ENCODE assay signal across 31 cellular contexts in genomic region chr10:4615042-4615441, GRCh38.
A peak's percentile ranks its signal among the peaks of the same experiment; 100 is the strongest.
DNase-seq lines count a peak whose midpoint lies in the region; ATAC-seq, FAIRE-seq and TF ChIP-seq lines count a peak whose summit lies in the region.
"Had no signal": no experiment of that assay in that cellular context is flagged by ENCODE, and none has a peak within 500 bp of the region (broad histone marks: within the 10 kb centered on the region; RNA-seq: fewer than 3 reads in every experiment).

No MANE protein-coding gene starts in this region.

- intact Hi-C loops in tibial artery (cut with DNase I; ENCODE audit: low total_unique reads) = no loop called here

- H3K4me3 ChIP-seq in HEK293 (ENCODE audit: low read depth, low read length) (no peak overlapping the region), tibial artery (no peak overlapping the region)
- H3K4me3 ChIP-seq: A549; BLaER1; BLaER1 treated with 17β-estradiol and CSF1 and Interleukin-3, amounts not matched to agents 10 nM and 100 nM had no signal

- FAIRE-seq in islet of Langerhans (lab: Jason Lieb, UNC) = peak; percentile 49
- FAIRE-seq: A204.1, A549, D721Med had no signal

- H3K36me3 ChIP-seq in HEK293 (ENCODE audit: control insufficient read depth in 2 of 2, insufficient read depth in 1 of 2, low read length in 2 of 2) = no peaks in the 10 kb centered on the region
- no peaks in the 10 kb centered on the region for H3K36me3 ChIP-seq in tibial artery
- H3K36me3 ChIP-seq: BE2C; BLaER1; BLaER1 treated with 17β-estradiol and CSF1 and Interleukin-3, amounts not matched to agents 10 nM and 100 nM had no signal

- H3K9me3 ChIP-seq in HEK293 (ENCODE audit: control insufficient read depth, insufficient read depth, low read depth, low read length) = no peaks in the 10 kb centered on the region; the same call in 1 of the 2 replicates
- peaks cover 0 to 8% (median 0%) of the 10 kb centered on the region in 3 donors for H3K9me3 ChIP-seq in tibial artery
- H3K9me3 ChIP-seq: A549, BE2C, Caco-2 had no signal

- POLR2A ChIA-PET in HEK293 (lab: Yijun Ruan, JAX) = no interaction called here

- CTCF ChIA-PET in HEK293 (lab: Yijun Ruan, JAX) = interaction anchor here (0.6 kb wide), 1 partner anchor 15 kb away, joined by 3 read pairs; no protein-coding TSS in a partner anchor

- H3K4me1 ChIP-seq in HEK293 (ENCODE audit: control insufficient read depth, insufficient read depth, low read length) (no peaks in the 10 kb centered on the region), tibial artery (no peaks in the 10 kb centered on the region)
- H3K4me1 ChIP-seq: A549; BE2C; BLaER1; BLaER1 treated with 17β-estradiol and CSF1 and Interleukin-3, amounts not matched to agents 10 nM and 100 nM; Caco-2 had no signal

- H3K27me3 ChIP-seq in tibial artery = no peaks in the 10 kb centered on the region
- H3K27me3 ChIP-seq: BE2C; BLaER1; BLaER1 treated with 17β-estradiol and CSF1 and Interleukin-3, amounts not matched to agents 10 nM and 100 nM had no signal

- no peak for ATAC-seq in GM21717 (IDR thresholded peaks at IDR 0.05; ENCODE audit: unreplicated experiment)
- ATAC-seq: A549; CD8-positive, alpha-beta T cell had no signal

- DNase-seq in tibial artery = no peak
- DNase-seq: 8988T; ACHN; AML-193; BE2C; C1 segment of cervical spinal cord; Caco-2; Calu3; CD4-positive, alpha-beta memory T cell; CD4-positive, alpha-beta T cell; CD4-positive, CD25-positive, alpha-beta regulatory T cell; CD8-positive, alpha-beta memory T cell; CD8-positive, alpha-beta T cell; COR-L47; DMS 273 treated with DMSO at 0.1 percent for 48 hours; DMS153; DMS53; DMS79; DMS79 treated with DMSO at 0.1 percent for 48 hours; DND-41; EL had no signal

- H3K27ac ChIP-seq in HEK293 (ENCODE audit: extremely low read depth, low read depth, low read length) (no peak overlapping the region), tibial artery (no peak overlapping the region)
- H3K27ac ChIP-seq: 22Rv1; A549; BLaER1; BLaER1 treated with 17β-estradiol and CSF1 and Interleukin-3, amounts not matched to agents 10 nM and 100 nM; C4-2B had no signal

- TF ChIP-seq CTCF in HEK293 (tag by site-specific recombination; IDR thresholded peaks at IDR 0.05) (no peak), tibial artery (IDR thresholded peaks at IDR 0.05) (no peak)

TF ChIP-seq in HEK293, 187 proteins besides CTCF, POLR2A, EP300 and RAD21:
- peak; percentile 91 for TF ChIP-seq SETDB1 (IDR thresholded peaks at IDR 0.05; ENCODE audit: insufficient read length, low read length)
- no peak for TF ChIP-seq KLF17 (tag by site-specific recombination; IDR thresholded peaks at IDR 0.05)
